32 cellular contexts compared by ENCODE assay signal in genomic region chrX:80266287-80266686, GRCh38.
A peak's percentile ranks its signal among the peaks of the same experiment; 100 is the strongest.
DNase-seq lines count a peak whose midpoint lies in the region; ATAC-seq, FAIRE-seq and TF ChIP-seq lines count a peak whose summit lies in the region.
"Had no signal": no experiment of that assay in that cellular context is flagged by ENCODE, and none has a peak within 500 bp of the region (broad histone marks: within the 10 kb centered on the region; RNA-seq: fewer than 3 reads in every experiment).

No MANE protein-coding gene starts in this region.

- no peak for TF ChIP-seq EP300 in K562 (IDR thresholded peaks at IDR 0.05; ENCODE audit: low read length)

- H3K27me3 ChIP-seq in left ventricle myocardium inferior (ENCODE audit: low read depth) (no peaks in the 10 kb centered on the region), PC-3 (ENCODE audit: low read length) (no peaks in the 10 kb centered on the region), K562 (ENCODE audit: control insufficient read depth in 2 of 2, insufficient read depth in 2 of 2, low read length in 2 of 2) (no peaks in the 10 kb centered on the region)
- H3K27me3 ChIP-seq: BE2C had no signal

- H3K9me1 ChIP-seq in K562 (ENCODE audit: control insufficient read depth, insufficient read depth, low read length): no peaks in the 10 kb centered on the region

- H3K4me1 ChIP-seq in left ventricle myocardium inferior (no peaks in the 10 kb centered on the region), PC-3 (ENCODE audit: insufficient read depth, low read length) (peaks cover 20% of the 10 kb centered on the region), K562 (replicated peaks in 1 of 2; ENCODE audit: control insufficient read depth in 2 of 2, insufficient read depth in 2 of 2, low read length in 2 of 2) (no peaks in the 10 kb centered on the region)
- H3K4me1 ChIP-seq: BE2C; BLaER1; BLaER1 treated with 17β-estradiol and CSF1 and Interleukin-3, amounts not matched to agents 10 nM and 100 nM; Caco-2 had no signal

- no peak for TF ChIP-seq POLR2A in K562 (conservative IDR thresholded peaks at IDR 0.05)

- H3K27ac ChIP-seq in left ventricle myocardium inferior (replicated peaks): peak overlapping the region; percentile 30
- H3K27ac ChIP-seq in PC-3 (ENCODE audit: low read length): peak overlapping the region; percentile 84
- H3K27ac ChIP-seq in K562 (ENCODE audit: extremely low read depth, low read depth, low read length): no peak overlapping the region
- H3K27ac ChIP-seq: 22Rv1; A549; BLaER1; BLaER1 treated with 17β-estradiol and CSF1 and Interleukin-3, amounts not matched to agents 10 nM and 100 nM; C4-2B had no signal

- POLR2A ChIA-PET in PC-3 (lab: Charles Lee; ENCODE audit: unreplicated experiment): no interaction called here
- POLR2A ChIA-PET in K562 (lab: Yijun Ruan, JAX): no interaction called here

- TF ChIP-seq CTCF in left ventricle myocardium inferior (IDR thresholded peaks at IDR 0.05; ENCODE audit: borderline replicate concordance) (no peak), PC-3 (conservative IDR thresholded peaks at IDR 0.05; ENCODE audit: low read depth, low read length) (no peak), K562 (IDR thresholded peaks at IDR 0.05 in 2 of 3, conservative IDR thresholded peaks at IDR 0.05 in 1 of 3; ENCODE audit: insufficient read depth in 2 of 3, low read depth in 1 of 3, low read length in 3 of 3) (no peak)

- CTCF ChIA-PET in PC-3 (lab: Charles Lee): no interaction called here
- CTCF ChIA-PET in K562 (lab: Yijun Ruan, JAX; ENCODE audit: low intra/inter-chr PET ratio): no interaction called here

- H3K9me3 ChIP-seq in left ventricle myocardium inferior (replicated peaks) (no peaks in the 10 kb centered on the region), PC-3 (ENCODE audit: low read length) (no peaks in the 10 kb centered on the region), K562 (replicated peaks; ENCODE audit: control insufficient read depth, insufficient read depth, low read depth, low read length) (no peaks in the 10 kb centered on the region)
- H3K9me3 ChIP-seq: A549; BE2C; BLaER1; BLaER1 treated with 17β-estradiol and CSF1 and Interleukin-3, amounts not matched to agents 10 nM and 100 nM; Caco-2 had no signal

- TF ChIP-seq RAD21 in K562 (CRISPR knock-in tag; conservative IDR thresholded peaks at IDR 0.05 in 1 of 2, IDR thresholded peaks at IDR 0.05 in 1 of 2): no peak

- 0 out of 2 replicates have a peak overlapping the region, but pooled peaks have one; percentile 34 for H3K4me2 ChIP-seq in PC-3 (ENCODE audit: low read length)
- H3K4me2 ChIP-seq in K562 (ENCODE audit: insufficient read depth, low read length): no peak overlapping the region
- H3K4me2 ChIP-seq: A549; BLaER1; BLaER1 treated with 17β-estradiol and CSF1 and Interleukin-3, amounts not matched to agents 10 nM and 100 nM had no signal

- H3K9ac ChIP-seq in PC-3 (ENCODE audit: low read length) (peak overlapping the region; percentile 32), K562 (ENCODE audit: insufficient read depth in 1 of 2, low read depth in 2 of 2, low read length in 2 of 2) (no peak overlapping the region)
- H3K9ac ChIP-seq: BLaER1; BLaER1 treated with 17β-estradiol and CSF1 and Interleukin-3, amounts not matched to agents 10 nM and 100 nM had no signal

- H4K20me1 ChIP-seq in PC-3 (ENCODE audit: low read length): no peaks in the 10 kb centered on the region
- no peaks in the 10 kb centered on the region for H4K20me1 ChIP-seq in K562 (replicated peaks; ENCODE audit: control insufficient read depth, insufficient read depth, low read length)
- H4K20me1 ChIP-seq: BLaER1; BLaER1 treated with 17β-estradiol and CSF1 and Interleukin-3, amounts not matched to agents 10 nM and 100 nM had no signal

- BruUV-seq in PC-3 (replicated peaks; lab: Mats Ljungman, UMichigan): no TSS peak
- BruUV-seq in K562 (replicated peaks; lab: Mats Ljungman, UMichigan): no TSS peak

- DNase-seq in left ventricle myocardium inferior (no peak), left ventricle myocardium superior (no peak), PC-3 (no peak), K562 (ENCODE audit: extremely low read depth in 1 of 4, low spot score in 3 of 4) (no peak), NCI-H510A (lab: John Stamatoyannopoulos, UW) (no peak), inferior parietal cortex (ENCODE audit: extremely low spot score) (no peak)
- DNase-seq: 8988T; AML-193; BE2C; C1 segment of cervical spinal cord; Caco-2; Calu3; CD4-positive, alpha-beta memory T cell; CD4-positive, alpha-beta T cell; CD4-positive, CD25-positive, alpha-beta regulatory T cell; CD8-positive, alpha-beta memory T cell; CD8-positive, alpha-beta T cell; COR-L47; DMS 273 treated with DMSO at 0.1 percent for 48 hours; DMS153; DMS53; DMS79; DMS79 treated with DMSO at 0.1 percent for 48 hours; DND-41; EL had no signal

- intact Hi-C loops in left ventricle myocardium inferior (cut with micrococcal nuclease): no loop called here
- intact Hi-C loops in left ventricle myocardium superior (cut with micrococcal nuclease): no loop called here
- intact Hi-C loops in PC-3 (cut with micrococcal nuclease): loop anchor here (2.0 kb wide), 1 partner anchor 17 kb away; no protein-coding TSS in a partner anchor
- intact Hi-C loops in K562 (cut with micrococcal nuclease): no loop called here

- H3K9me2 ChIP-seq in PC-3 (replicated peaks; ENCODE audit: low read length): no peaks in the 10 kb centered on the region

- H3K4me3 ChIP-seq in left ventricle myocardium inferior (no peak overlapping the region), PC-3 (ENCODE audit: low read length) (no peak overlapping the region), K562 (no peak overlapping the region)
- H3K4me3 ChIP-seq: A549; BLaER1; BLaER1 treated with 17β-estradiol and CSF1 and Interleukin-3, amounts not matched to agents 10 nM and 100 nM had no signal

- in situ Hi-C loops in K562 (cut with MboI): no loop called here

- H3F3A ChIP-seq in PC-3 (ENCODE audit: low read length, unreplicated experiment): no peaks in the 10 kb centered on the region

- 65% methylated on average over 4 of the region's 4 CpGs for WGBS in K562 (ENCODE audit: insufficient coverage, low coverage, missing lambda C conversion rate)

- no peaks in the 10 kb centered on the region for H3K36me3 ChIP-seq in left ventricle myocardium inferior
- H3K36me3 ChIP-seq in PC-3 (ENCODE audit: low read depth, low read length): no peaks in the 10 kb centered on the region
- H3K36me3 ChIP-seq in K562 (ENCODE audit: control insufficient read depth, insufficient read depth, low read length): no peaks in the 10 kb centered on the region
- H3K36me3 ChIP-seq: BE2C; BLaER1; BLaER1 treated with 17β-estradiol and CSF1 and Interleukin-3, amounts not matched to agents 10 nM and 100 nM had no signal

- H3K79me2 ChIP-seq in PC-3 (ENCODE audit: low read length) (no peaks in the 10 kb centered on the region), K562 (ENCODE audit: control insufficient read depth, insufficient read depth, low read length) (no peaks in the 10 kb centered on the region)

- no peak overlapping the region for H2AFZ ChIP-seq in PC-3 (ENCODE audit: low read length)
- 0 out of 2 replicates have a peak overlapping the region, but pooled peaks have one; percentile 31 for H2AFZ ChIP-seq in K562 (ENCODE audit: low read depth, low read length)

- no peak for FAIRE-seq in K562 (lab: Jason Lieb, UNC)
- FAIRE-seq: A204.1, D721Med had no signal

- no peak for ATAC-seq in left ventricle myocardium superior
- ATAC-seq in PC-3: 0 out of 2 replicates have a peak, but pooled peaks have one; percentile 17
- ATAC-seq in K562: no peak
- ATAC-seq: A549; CD8-positive, alpha-beta T cell had no signal

TF ChIP-seq in K562, 482 proteins besides CTCF, POLR2A, EP300 and RAD21:
- TF ChIP-seq NFIC (IDR thresholded peaks at IDR 0.05): no peak
- no peak for TF ChIP-seq STAT5B (CRISPR knock-in tag; IDR thresholded peaks at IDR 0.05)
- no peak for TF ChIP-seq ZNF354B (CRISPR knock-in tag; IDR thresholded peaks at IDR 0.05)
- TF ChIP-seq MTA3 (IDR thresholded peaks at IDR 0.05; ENCODE audit: borderline replicate concordance): no peak
- no peak for TF ChIP-seq TAF15 (IDR thresholded peaks at IDR 0.05; ENCODE audit: low read depth, low read length)
- no peak for TF ChIP-seq SRSF7 (optimal IDR thresholded peaks at IDR 0.05; ENCODE audit: low read depth, low read length)
- TF ChIP-seq DLX4 (CRISPR knock-in tag; IDR thresholded peaks at IDR 0.05): no peak
- no peak for TF ChIP-seq GABPB2 (CRISPR knock-in tag; conservative IDR thresholded peaks at IDR 0.05)
- TF ChIP-seq BRD9 (IDR thresholded peaks at IDR 0.05; ENCODE audit: low read depth, partially characterized antibody): no peak
- TF ChIP-seq CGGBP1 (CRISPR knock-in tag; IDR thresholded peaks at IDR 0.05): no peak
TF ChIP-seq in K562: peak in this region for 0.
